ENCODE assay signal across 21 cellular contexts in genomic region chr2:209702775-209703174, GRCh38.
DNase-seq lines count a peak whose midpoint lies in the region; ATAC-seq and TF ChIP-seq lines count a peak whose summit lies in the region.
"Had no signal": no experiment of that assay in that cellular context is flagged by ENCODE, and none has a peak within 500 bp of the region (broad histone marks: within the 10 kb centered on the region; RNA-seq: fewer than 3 reads in every experiment).

No MANE protein-coding gene starts in this region.

- no peak for ATAC-seq in SK-N-SH treated with all-trans-retinoic acid at 6 μM for 48 hours
- ATAC-seq: A549 had no signal

- H3K9me2 ChIP-seq in Karpas-422 (replicated peaks; ENCODE audit: insufficient read depth, low read length): no peaks in the 10 kb centered on the region

- H3K27me3 Mint-ChIP-seq in CD4-positive, alpha-beta memory T cell: no peaks in the 10 kb centered on the region
- H3K27me3 Mint-ChIP-seq: B cell; CD4-positive, alpha-beta T cell had no signal

- H3K36me3 Mint-ChIP-seq in CD4-positive, alpha-beta memory T cell: no peaks in the 10 kb centered on the region
- H3K36me3 Mint-ChIP-seq: CD8-positive, alpha-beta memory T cell had no signal

- no peaks in the 10 kb centered on the region for H3K36me3 ChIP-seq in Karpas-422 (ENCODE audit: insufficient read depth, low read length)
- no peaks in the 10 kb centered on the region for H3K36me3 ChIP-seq in CD4-positive, alpha-beta memory T cell (ENCODE audit: insufficient read depth, low read length)
- H3K36me3 ChIP-seq: BLaER1 treated with 17β-estradiol and CSF1 and Interleukin-3, amounts not matched to agents 10 nM and 100 nM had no signal

- H3K9ac ChIP-seq in Karpas-422 (ENCODE audit: low read length): no peak overlapping the region
- H3K9ac ChIP-seq: BLaER1 treated with 17β-estradiol and CSF1 and Interleukin-3, amounts not matched to agents 10 nM and 100 nM had no signal

- H2AFZ ChIP-seq in Karpas-422 (ENCODE audit: low read length): no peak overlapping the region

- no peaks in the 10 kb centered on the region for H4K20me1 ChIP-seq in Karpas-422 (ENCODE audit: insufficient read depth, low read depth, low read length)
- H4K20me1 ChIP-seq: BLaER1 treated with 17β-estradiol and CSF1 and Interleukin-3, amounts not matched to agents 10 nM and 100 nM had no signal

- no peak overlapping the region for H3K27ac Mint-ChIP-seq in CD4-positive, alpha-beta memory T cell
- H3K27ac Mint-ChIP-seq: B cell; CD4-positive, alpha-beta T cell; CD8-positive, alpha-beta memory T cell had no signal

- CTCF ChIA-PET in CD4-positive, alpha-beta memory T cell (lab: Charles Lee; ENCODE audit: partially characterized antibody): no interaction called here

- H3K4me2 ChIP-seq in Karpas-422 (ENCODE audit: low read depth, low read length, poor library complexity, severe bottlenecking): no peak overlapping the region
- H3K4me2 ChIP-seq: A549; BLaER1 treated with 17β-estradiol and CSF1 and Interleukin-3, amounts not matched to agents 10 nM and 100 nM had no signal

- no peaks in the 10 kb centered on the region for H3K4me1 ChIP-seq in Karpas-422 (ENCODE audit: low read length)
- H3K4me1 ChIP-seq in CD4-positive, alpha-beta memory T cell (ENCODE audit: insufficient read depth, low read length): no peaks in the 10 kb centered on the region
- H3K4me1 ChIP-seq: A549; BLaER1 treated with 17β-estradiol and CSF1 and Interleukin-3, amounts not matched to agents 10 nM and 100 nM had no signal

- no peak overlapping the region for H3K4me3 ChIP-seq in Karpas-422 (ENCODE audit: low read length)
- H3K4me3 ChIP-seq in CD4-positive, alpha-beta memory T cell (ENCODE audit: low read length in 2 of 2): no peak overlapping the region
- H3K4me3 ChIP-seq: A549; BLaER1 treated with 17β-estradiol and CSF1 and Interleukin-3, amounts not matched to agents 10 nM and 100 nM had no signal

- no peak overlapping the region for H3K27ac ChIP-seq in Karpas-422 (ENCODE audit: low read length)
- no peak overlapping the region for H3K27ac ChIP-seq in CD4-positive, alpha-beta memory T cell (ENCODE audit: low read depth, low read length)
- H3K27ac ChIP-seq: 22Rv1; A549; BLaER1 treated with 17β-estradiol and CSF1 and Interleukin-3, amounts not matched to agents 10 nM and 100 nM; C4-2B had no signal

- DNase-seq in DMS 273 (lab: John Stamatoyannopoulos, UW; ENCODE audit: unreplicated experiment) (peak; percentile 5), DMS 273 treated with DMSO at 0.1 percent for 48 hours (lab: John Stamatoyannopoulos, UW) (no peak), Karpas-422 (peak; percentile 25), cortex of kidney (lab: John Stamatoyannopoulos, UW) (no peak)
- DNase-seq in CD4-positive, alpha-beta memory T cell: no peak
- DNase-seq: AML-193; CD4-positive, alpha-beta T cell; CD8-positive, alpha-beta memory T cell; COR-L47; DMS153; DMS53; DMS79; DND-41; EL; GF-D8 had no signal

- no peaks in the 10 kb centered on the region for H3K9me3 ChIP-seq in Karpas-422 (ENCODE audit: low read length)
- H3K9me3 ChIP-seq in CD4-positive, alpha-beta memory T cell (ENCODE audit: control insufficient read depth in 1 of 2, low read length in 2 of 2): no peaks in the 10 kb centered on the region
- H3K9me3 ChIP-seq: A549; BLaER1 treated with 17β-estradiol and CSF1 and Interleukin-3, amounts not matched to agents 10 nM and 100 nM had no signal

- H3K4me1 Mint-ChIP-seq in CD4-positive, alpha-beta memory T cell: no peaks in the 10 kb centered on the region
- H3K4me1 Mint-ChIP-seq: B cell; CD8-positive, alpha-beta memory T cell had no signal

- H3K79me2 ChIP-seq in Karpas-422 (ENCODE audit: low read length): no peaks in the 10 kb centered on the region

- intact Hi-C loops in CD4-positive, alpha-beta memory T cell (cut with micrococcal nuclease): no loop called here

- H3K27me3 ChIP-seq in Karpas-422 (ENCODE audit: low read length): no peaks in the 10 kb centered on the region
- H3K27me3 ChIP-seq in CD4-positive, alpha-beta memory T cell (ENCODE audit: insufficient read depth, low read length): no peaks in the 10 kb centered on the region
- H3K27me3 ChIP-seq: BLaER1 treated with 17β-estradiol and CSF1 and Interleukin-3, amounts not matched to agents 10 nM and 100 nM had no signal

- POLR2A ChIA-PET in CD4-positive, alpha-beta memory T cell (lab: Charles Lee; ENCODE audit: partially characterized antibody): no interaction called here

- H3K4me3 Mint-ChIP-seq in CD4-positive, alpha-beta memory T cell: no peak overlapping the region
- H3K4me3 Mint-ChIP-seq: B cell; CD4-positive, alpha-beta T cell; CD8-positive, alpha-beta memory T cell had no signal

- H3K9me3 Mint-ChIP-seq in CD4-positive, alpha-beta memory T cell: peaks cover 0 to 2% (median 0%) of the 10 kb centered on the region in 8 donors
- H3K9me3 Mint-ChIP-seq: CD4-positive, alpha-beta T cell had no signal

TF ChIP-seq in SK-N-SH treated with all-trans-retinoic acid at 6 μM for 48 hours, 23 proteins besides CTCF, POLR2A, EP300 and RAD21:
- TF ChIP-seq TCF4 (CRISPR knock-in tag; IDR thresholded peaks at IDR 0.05; ENCODE audit: borderline replicate concordance): peak; percentile 40; the same call in 1 of the 2 replicates
- TF ChIP-seq ZNF70 (CRISPR knock-in tag; IDR thresholded peaks at IDR 0.05): no peak

Comparison
In these comparisons a context has a peak if more than half of its experiments do, and no peak if none do; other contexts are left out.
1. DNase-seq: peak in DMS 273 (single experiment) and Karpas-422 (single experiment); none in DMS 273 treated with DMSO at 0.1 percent for 48 hours (single experiment), CD4-positive, alpha-beta memory T cell (0 of 5) and cortex of kidney (single experiment).